Comparison of ENCODE assay signal across 8 cellular contexts in genomic region chr14:59465570-59466150, GRCh38. TPM values are rescaled to one million over a fixed set of nuclear protein-coding genes. Genes with fewer than 3 reads are reported as not detected.
DNase-seq lines count a peak whose midpoint lies in the region; ATAC-seq and TF ChIP-seq lines count a peak whose summit lies in the region.

No MANE protein-coding gene starts in this region.

- peak overlapping the region in 1 of 2 donors; percentile 64 for H3K9ac ChIP-seq in colonic mucosa (ENCODE audit: low read depth in 2 of 2, low read length in 2 of 2)
- peak overlapping the region; percentile 5 for H3K9ac ChIP-seq in mucosa of stomach (ENCODE audit: low read length)

- H3K4me1 ChIP-seq in right atrium auricular region (peaks cover 0 to 9% of the 10 kb centered on the region in 2 donors), colonic mucosa (peaks cover 4% of the 10 kb centered on the region), mucosa of stomach (ENCODE audit: control insufficient read depth, insufficient read depth, low read length) (peaks cover 7% of the 10 kb centered on the region), uterus (peaks cover 0 to 3% of the 10 kb centered on the region in 2 donors)

- TF ChIP-seq CTCF in right atrium auricular region (IDR thresholded peaks at IDR 0.05) = no peak
- TF ChIP-seq CTCF in colonic mucosa (IDR thresholded peaks at IDR 0.05) = no peak
- no peak for TF ChIP-seq CTCF in uterus (IDR thresholded peaks at IDR 0.05)

- ATAC-seq in left ventricle myocardium superior (no peak), HG03457 (IDR thresholded peaks at IDR 0.05; ENCODE audit: unreplicated experiment) (no peak)

- H3K27me3 ChIP-seq in right atrium auricular region (no peaks in the 10 kb centered on the region), colonic mucosa (no peaks in the 10 kb centered on the region), mucosa of stomach (ENCODE audit: control insufficient read depth, insufficient read depth, low read length) (peaks cover 14% of the 10 kb centered on the region), uterus (no peaks in the 10 kb centered on the region)

- H3K4me3 ChIP-seq in right atrium auricular region = peak overlapping the region; percentile 57 to 70
- peak overlapping the region; percentile 66 for H3K4me3 ChIP-seq in colonic mucosa
- H3K4me3 ChIP-seq in mucosa of stomach (ENCODE audit: low read length) = no peak overlapping the region
- peak overlapping the region; percentile 37 to 65 for H3K4me3 ChIP-seq in uterus

- DNase-seq in right atrium auricular region (ENCODE audit: low spot score) = no peak
- no peak for DNase-seq in left ventricle myocardium superior
- DNase-seq in colonic mucosa = no peak
- DNase-seq in uterus = no peak
- DNase-seq in SIG-M5 (lab: John Stamatoyannopoulos, UW) = no peak
- no peak for DNase-seq in stimulated activated CD8-positive, alpha-beta memory T cell treated with anti-CD3 and anti-CD28 coated beads, Interleukin-4, amount 100 ng/mL, for 48 hours

- H3K27ac ChIP-seq in right atrium auricular region (peak overlapping the region; percentile 83 to 91), colonic mucosa (no peak overlapping the region), uterus (peak overlapping the region; percentile 71 to 89)

- H3K36me3 ChIP-seq in right atrium auricular region (peaks cover 7% of the 10 kb centered on the region), colonic mucosa (no peaks in the 10 kb centered on the region), mucosa of stomach (ENCODE audit: control insufficient read depth, insufficient read depth, low read length) (no peaks in the 10 kb centered on the region), uterus (no peaks in the 10 kb centered on the region)

- TF ChIP-seq POLR2A in uterus (IDR thresholded peaks at IDR 0.05) = no peak

- no peaks in the 10 kb centered on the region for H3K9me3 ChIP-seq in right atrium auricular region
- no peaks in the 10 kb centered on the region for H3K9me3 ChIP-seq in colonic mucosa
- no peaks in the 10 kb centered on the region for H3K9me3 ChIP-seq in mucosa of stomach (ENCODE audit: control insufficient read depth, low read length)
- H3K9me3 ChIP-seq in uterus = no peaks in the 10 kb centered on the region

- intact Hi-C loops in left ventricle myocardium superior (cut with micrococcal nuclease) (no loop called here), colonic mucosa (cut with DNase I) (no loop called here), uterus (cut with DNase I; ENCODE audit: low total_unique reads) (no loop called here)

RNA-seq across cellular contexts. Expression of gene GPR135, which starts 0.5 kb away (rescaled TPM):
- total RNA-seq in right atrium auricular region (1 to 10 TPM; 4.1 to 5.0 TPM), left ventricle myocardium superior (2.0 TPM), colonic mucosa (1 to 10 TPM in 1 of 2 donors, under 1 TPM in 1; 0.61 to 1.4 TPM), uterus (10 to 100 TPM in 1 of 4 donors, 1 to 10 TPM in 3; 2.9 to 10.2 (median 4.5) TPM)

RNA-seq across cellular contexts. Expression of gene L3HYPDH, which starts 18.5 kb away (rescaled TPM):
- total RNA-seq in right atrium auricular region = 10 to 100 TPM; 26.5 to 29.8 TPM
- 11.3 TPM for total RNA-seq in left ventricle myocardium superior
- total RNA-seq in colonic mucosa = 10 to 100 TPM in 1 of 2 donors, 1 to 10 TPM in 1; 8.7 to 10.2 TPM
- 10 to 100 TPM; 39.4 to 98.4 (median 71.7) TPM for total RNA-seq in uterus

RNA-seq across cellular contexts. Expression of gene JKAMP, which starts 18.7 kb away (rescaled TPM):
- 10 to 100 TPM; 38.0 to 66.0 TPM for total RNA-seq in right atrium auricular region
- total RNA-seq in left ventricle myocardium superior = 27.8 TPM
- total RNA-seq in colonic mucosa = 10 to 100 TPM; 26.6 to 34.0 TPM
- total RNA-seq in uterus = 100 to 1,000 TPM in 1 of 4 donors, 10 to 100 TPM in 3; 31.9 to 110 (median 72.5) TPM
